Comparison of ENCODE assay signal across 7 cellular contexts in genomic region chr6:28081486-28081751, GRCh38. TPM values are rescaled to one million over a fixed set of nuclear protein-coding genes. Genes with fewer than 3 reads are reported as not detected.
DNase-seq lines count a peak whose midpoint lies in the region; ATAC-seq, FAIRE-seq and TF ChIP-seq lines count a peak whose summit lies in the region.

No MANE protein-coding gene starts in this region.

- H3K27me3 ChIP-seq in MG63 (no peaks in the 10 kb centered on the region), kidney epithelial cell (ENCODE audit: control insufficient read depth, insufficient read depth, low read length) (no peaks in the 10 kb centered on the region)

- peak overlapping the region; percentile 32 for H3K27ac ChIP-seq in temporal lobe (ENCODE audit: low read depth, low read length)

- DNase-seq in GM12891 (ENCODE audit: insufficient read length, low spot score): peak; percentile 29
- no peak for DNase-seq in MG63
- DNase-seq in astrocyte of the cerebellum (ENCODE audit: low read depth): no peak
- DNase-seq in kidney epithelial cell (ENCODE audit: low read depth): no peak
- DNase-seq in NCI-H2227 (lab: John Stamatoyannopoulos, UW; ENCODE audit: unreplicated experiment): no peak

- in situ Hi-C loops in astrocyte of the cerebellum (cut with HindIII; ENCODE audit: low sequenced_read_pairs): no loop called here

- FAIRE-seq in GM12891 (lab: Jason Lieb, UNC): no peak

- H3K36me3 ChIP-seq in MG63: no peaks in the 10 kb centered on the region
- no peaks in the 10 kb centered on the region for H3K36me3 ChIP-seq in kidney epithelial cell (ENCODE audit: control insufficient read depth, insufficient read depth, low read length)

- H3K4me3 ChIP-seq in MG63 (peak overlapping the region; percentile 92), astrocyte of the cerebellum (ENCODE audit: low read depth, low read length) (peak overlapping the region; percentile 80), kidney epithelial cell (ENCODE audit: low read depth, low read length) (peak overlapping the region; percentile 79)

- no peak for TF ChIP-seq POLR2A in GM12891 (IDR thresholded peaks at IDR 0.05; ENCODE audit: low read depth, low read length)

- no peaks in the 10 kb centered on the region for H3K9me3 ChIP-seq in MG63

- TF ChIP-seq CTCF in astrocyte of the cerebellum (IDR thresholded peaks at IDR 0.05; ENCODE audit: low read depth, low read length, missing control alignments) (no peak), kidney epithelial cell (IDR thresholded peaks at IDR 0.05; ENCODE audit: insufficient read depth, low read length, poor library complexity, severe bottlenecking) (no peak)

- peak; percentile 62 for ATAC-seq in GM21786 (IDR thresholded peaks at IDR 0.05; ENCODE audit: unreplicated experiment)

TF ChIP-seq in GM12891, 5 proteins besides CTCF, POLR2A, EP300 and RAD21:
- peak; percentile 96 for TF ChIP-seq SPI1 (IDR thresholded peaks at IDR 0.05; ENCODE audit: low read depth, low read length)
- TF ChIP-seq PAX5 (IDR thresholded peaks at IDR 0.05; ENCODE audit: insufficient read depth, low read length, severe bottlenecking): no peak
- no peak; the same call in 1 of the 2 replicates for TF ChIP-seq POLR2AphosphoS5 (IDR thresholded peaks at IDR 0.05; ENCODE audit: low read depth, low read length)
- no peak for TF ChIP-seq POU2F2 (IDR thresholded peaks at IDR 0.05; ENCODE audit: low read depth, low read length)
- no peak; the same call in 1 of the 2 replicates for TF ChIP-seq TAF1 (IDR thresholded peaks at IDR 0.05; ENCODE audit: low read depth, low read length)

RNA-seq across cellular contexts. Expression of gene ZNF165, which starts 1.1 kb away (rescaled TPM):
- 1.7 TPM for polyA plus RNA-seq in GM12891 (2012; ENCODE audit: low read depth, missing spikeins)
- total RNA-seq in MG63 (2014; rRNA removed; shearing (Covaris generic); ENCODE audit: low replicate concordance): 0.49 TPM in 1 of 2 replicates, not detected in the other
- total RNA-seq in kidney epithelial cell: 15.4 and 16.8 TPM in 2 replicates
- total RNA-seq in temporal lobe: 0.49 TPM

RNA-seq across cellular contexts. Expression of gene ZSCAN16, which starts 43.0 kb away (rescaled TPM):
- polyA plus RNA-seq in GM12891 (2012; ENCODE audit: low read depth, missing spikeins): 5.0 TPM
- total RNA-seq in MG63 (2014; rRNA removed; shearing (Covaris generic); ENCODE audit: low replicate concordance): 1.3 and 1.7 TPM in 2 replicates
- total RNA-seq in kidney epithelial cell (6.4 and 10.5 TPM in 2 replicates), temporal lobe (6.9 TPM)

Comparison
In these comparisons a context has a peak if more than half of its experiments do, and no peak if none do; other contexts are left out.
1. RNA of gene ZNF165, which starts 1.1 kb away (total RNA-seq): 15.4 to 16.8 TPM in kidney epithelial cell; 0.49 TPM in MG63 and 0.49 TPM in temporal lobe (single experiment); every median in the first group is over 10 times any median in the second.
2. Peak in every context shown above with its lines, with median percentiles within 50 percentile points of each other: H3K4me3 ChIP-seq.